Comparison of ENCODE assay signal across 1 cellular context in the genomic region with DNA sequence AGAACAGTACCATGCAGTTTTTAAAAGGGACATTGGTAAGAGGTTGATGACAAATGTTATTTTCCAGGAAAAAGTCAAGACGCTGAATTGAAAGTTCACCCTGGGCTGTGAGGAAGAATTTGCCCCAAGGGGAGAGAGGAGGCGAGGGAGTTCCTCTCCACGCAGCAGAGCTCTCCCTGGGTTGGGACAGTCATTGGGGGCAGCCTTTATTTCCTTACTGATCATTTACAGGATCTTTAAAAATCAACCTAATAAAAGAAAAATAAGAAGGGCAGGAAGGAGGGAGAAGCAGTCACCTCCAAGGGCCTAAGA.
TF ChIP-seq lines count a peak whose summit lies in the region.

No MANE protein-coding gene starts in this region.

TF ChIP-seq in endothelial cell of umbilical vein, 7 proteins besides CTCF, POLR2A, EP300 and RAD21 (continued from another document):
- TF ChIP-seq MYC (IDR thresholded peaks at IDR 0.05; ENCODE audit: low read depth, low read length): no peak
